Comparison of ENCODE assay signal across 24 cellular contexts in genomic region chr6:46451343-46451742, GRCh38. TPM values are rescaled to one million over a fixed set of nuclear protein-coding genes. Genes with fewer than 3 reads are reported as not detected.
"Had no signal": no experiment of that assay in that cellular context is flagged by ENCODE, and none has a peak within 500 bp of the region (broad histone marks: within the 10 kb centered on the region; RNA-seq: fewer than 3 reads in every experiment).

No MANE protein-coding gene starts in this region.

- DNase-seq: activated CD4-positive, alpha-beta T cell treated with anti-CD3 and anti-CD28 coated beads, Interleukin-2, amount 50 U/mL, for 4 hours; activated naive CD4-positive, alpha-beta T cell treated with anti-CD3 and anti-CD28 coated beads for 36 hours; activated naive CD8-positive, alpha-beta T cell treated with anti-CD3 and anti-CD28 coated beads, Interleukin-2, amount 10 ng/mL, durations not matched to agents 7 days and 5 days; activated T-cell treated with anti-CD3 and anti-CD28 coated beads, Interleukin-2, amount 50 U/mL, for 48 hours; amygdala; cerebellar nuclear complex; dermis blood vessel endothelial cell; effector CD8-positive, alpha-beta T cell; gastrocnemius medialis; hypothalamus; lower lobe of right lung; naive B cell; occipital lobe; posterior cingulate gyrus; sigmoid colon; stimulated activated CD4-positive, alpha-beta T cell treated with anti-CD3 and anti-CD28 coated beads, Interleukin-2, amount 100 ng/mL, for 48 hours; stimulated activated CD8-positive, alpha-beta memory T cell treated with anti-CD3 and anti-CD28 coated beads, Interleukin-4, amount 100 ng/mL, for 48 hours; stimulated activated naive B cell treated with anti-CD40 and anti-IgM and Interleukin-4, amounts not matched to agents 10 μg/mL and 1 μg/mL and 100 μg/mL, for 72 hours had no signal

- H3K27ac ChIP-seq: lower lobe of right lung, sigmoid colon had no signal

- ATAC-seq: gastrocnemius medialis; lower lobe of right lung; SK-N-SH treated with all-trans-retinoic acid at 6 μM for 48 hours; stimulated activated naive B cell treated with anti-CD40 and anti-IgM and Interleukin-4, amounts not matched to agents 10 μg/mL and 1 μg/mL and 100 μg/mL, for 72 hours; WTC11 had no signal

- H3K4me3 Mint-ChIP-seq: activated naive CD4-positive, alpha-beta T cell treated with anti-CD3 and anti-CD28 coated beads for 36 hours; activated naive CD8-positive, alpha-beta T cell treated with anti-CD3 and anti-CD28 coated beads, Interleukin-2, amount 10 ng/mL, durations not matched to agents 7 days and 5 days; naive B cell; stimulated activated naive B cell treated with anti-CD40 and anti-IgM and Interleukin-4, amounts not matched to agents 10 μg/mL and 1 μg/mL and 100 μg/mL, for 72 hours; type B pancreatic cell; WTC11 had no signal

- H3K4me1 Mint-ChIP-seq: activated naive CD8-positive, alpha-beta T cell treated with anti-CD3 and anti-CD28 coated beads, Interleukin-2, amount 10 ng/mL, durations not matched to agents 7 days and 5 days; naive B cell; stimulated activated naive B cell treated with anti-CD40 and anti-IgM and Interleukin-4, amounts not matched to agents 10 μg/mL and 1 μg/mL and 100 μg/mL, for 72 hours; WTC11 had no signal

- H3K27ac Mint-ChIP-seq: activated naive CD4-positive, alpha-beta T cell treated with anti-CD3 and anti-CD28 coated beads for 36 hours; activated naive CD8-positive, alpha-beta T cell treated with anti-CD3 and anti-CD28 coated beads, Interleukin-2, amount 10 ng/mL, durations not matched to agents 7 days and 5 days; naive B cell; stimulated activated naive B cell treated with anti-CD40 and anti-IgM and Interleukin-4, amounts not matched to agents 10 μg/mL and 1 μg/mL and 100 μg/mL, for 72 hours; type B pancreatic cell; WTC11 had no signal

- H3K4me1 ChIP-seq: lower lobe of right lung had no signal

- H3K4me3 ChIP-seq: gastrocnemius medialis, lower lobe of right lung, sigmoid colon had no signal

- H3K36me3 ChIP-seq: gastrocnemius medialis, lower lobe of right lung, sigmoid colon had no signal

- H3K27me3 Mint-ChIP-seq: type B pancreatic cell had no signal

- H3K36me3 Mint-ChIP-seq: activated naive CD8-positive, alpha-beta T cell treated with anti-CD3 and anti-CD28 coated beads, Interleukin-2, amount 10 ng/mL, durations not matched to agents 7 days and 5 days; stimulated activated naive B cell treated with anti-CD40 and anti-IgM and Interleukin-4, amounts not matched to agents 10 μg/mL and 1 μg/mL and 100 μg/mL, for 72 hours; type B pancreatic cell; WTC11 had no signal

- H3K9me3 ChIP-seq: lower lobe of right lung had no signal

- H3K27me3 ChIP-seq: gastrocnemius medialis, sigmoid colon had no signal

- FAIRE-seq: keratinocyte, TTC549 had no signal

RNA-seq across cellular contexts. Expression of gene RCAN2, which starts 39.9 kb away (rescaled TPM):
- total RNA-seq: T-helper 2 cell treated with Interferon-gamma antibody and Interleukin-4, amounts not matched to agents 100 ng/mL and 5 ng/mL, for 36 hours had no signal
- polyA plus RNA-seq: keratinocyte had no signal
